ENCODE assay signal across 8 cellular contexts in genomic region chr6:53309059-53309896, GRCh38. TPM values are rescaled to one million over a fixed set of nuclear protein-coding genes. Genes with fewer than 3 reads are reported as not detected.
DNase-seq lines count a peak whose midpoint lies in the region; ATAC-seq and TF ChIP-seq lines count a peak whose summit lies in the region.
"Had no signal": no experiment of that assay in that cellular context is flagged by ENCODE, and none has a peak within 500 bp of the region (broad histone marks: within the 10 kb centered on the region; RNA-seq: fewer than 3 reads in every experiment).

No MANE protein-coding gene starts in this region.

- no peak overlapping the region for H3K4me3 ChIP-seq in Karpas-422 (ENCODE audit: low read length)
- H3K4me3 ChIP-seq in naive thymus-derived CD4-positive, alpha-beta T cell (ENCODE audit: low read length): no peak overlapping the region
- H3K4me3 ChIP-seq: skin epidermis had no signal

- no peak overlapping the region for H2AFZ ChIP-seq in Karpas-422 (ENCODE audit: low read length)

- CTCF ChIA-PET in naive thymus-derived CD4-positive, alpha-beta T cell (lab: Charles Lee): interaction anchor here (0.6 to 0.9 kb wide), 4 partner anchors 18 to 121 kb away, joined by 3 to 6 read pairs (median 3); no protein-coding TSS in a partner anchor
- CTCF ChIA-PET in Calu3 (lab: Charles Lee): no interaction called here

- no peaks in the 10 kb centered on the region for H3K9me2 ChIP-seq in Karpas-422 (replicated peaks; ENCODE audit: insufficient read depth, low read length)

- H4K20me1 ChIP-seq in Karpas-422 (ENCODE audit: insufficient read depth, low read depth, low read length): peaks cover 58% of the 10 kb centered on the region

- H3K27ac ChIP-seq in Karpas-422 (ENCODE audit: low read length): peak overlapping the region; percentile 69
- H3K27ac ChIP-seq in naive thymus-derived CD4-positive, alpha-beta T cell (ENCODE audit: low read depth, low read length): no peak overlapping the region

- H3K4me1 Mint-ChIP-seq in activated naive CD8-positive, alpha-beta T cell (ENCODE audit: low read depth): peaks cover 80% of the 10 kb centered on the region
- H3K4me1 Mint-ChIP-seq in naive thymus-derived CD4-positive, alpha-beta T cell: peaks cover 49 to 85% (median 80%) of the 10 kb centered on the region in 7 donors
- H3K4me1 Mint-ChIP-seq in Calu3 (ENCODE audit: low read depth, unreplicated experiment): peaks cover 8% of the 10 kb centered on the region

- no peaks in the 10 kb centered on the region for H3K27me3 ChIP-seq in Karpas-422 (ENCODE audit: low read length)
- H3K27me3 ChIP-seq in naive thymus-derived CD4-positive, alpha-beta T cell (ENCODE audit: control insufficient read depth in 2 of 2, insufficient read depth in 2 of 2, low read length in 2 of 2): no peaks in the 10 kb centered on the region

- 0 out of 2 replicates have a peak overlapping the region, but pooled peaks have one; percentile 9 for H3K9ac ChIP-seq in Karpas-422 (ENCODE audit: low read length)

- H3K27ac Mint-ChIP-seq in activated naive CD8-positive, alpha-beta T cell: peak overlapping the region; percentile 64
- peak overlapping the region in 8 of 9 donors; percentile 45 to 76 (median 62) for H3K27ac Mint-ChIP-seq in naive thymus-derived CD4-positive, alpha-beta T cell
- no peak overlapping the region for H3K27ac Mint-ChIP-seq in Calu3 (ENCODE audit: unreplicated experiment)

- H3K4me2 ChIP-seq in Karpas-422 (ENCODE audit: low read depth, low read length, poor library complexity, severe bottlenecking): no peak overlapping the region

- intact Hi-C loops in naive thymus-derived CD4-positive, alpha-beta T cell (cut with micrococcal nuclease): loop anchor here in 1 of 2 donors (10.0 kb wide), 1 partner anchor 176 kb away; no protein-coding TSS in a partner anchor
- intact Hi-C loops in Calu3 (cut with micrococcal nuclease; ENCODE audit: unreplicated experiment): no loop called here

- peaks cover 81% of the 10 kb centered on the region for H3K79me2 ChIP-seq in Karpas-422 (ENCODE audit: low read length)

- ATAC-seq in GM18502 (IDR thresholded peaks at IDR 0.05; ENCODE audit: poor library complexity, unreplicated experiment) (peak; percentile 72), GM21619 (IDR thresholded peaks at IDR 0.05; ENCODE audit: unreplicated experiment) (peak; percentile 71)
- peak; percentile 56 for ATAC-seq in naive thymus-derived CD4-positive, alpha-beta T cell

- no peaks in the 10 kb centered on the region for H3K27me3 Mint-ChIP-seq in activated naive CD8-positive, alpha-beta T cell
- H3K27me3 Mint-ChIP-seq in naive thymus-derived CD4-positive, alpha-beta T cell: no peaks in the 10 kb centered on the region
- H3K27me3 Mint-ChIP-seq in Calu3 (ENCODE audit: unreplicated experiment): no peaks in the 10 kb centered on the region

- BruUV-seq in Calu3 (replicated peaks; lab: Mats Ljungman, UMichigan): no TSS peak

- no peaks in the 10 kb centered on the region for H3K9me3 Mint-ChIP-seq in activated naive CD8-positive, alpha-beta T cell (ENCODE audit: low read depth)
- peaks cover 0 to 2% (median 0%) of the 10 kb centered on the region in 11 donors for H3K9me3 Mint-ChIP-seq in naive thymus-derived CD4-positive, alpha-beta T cell
- no peaks in the 10 kb centered on the region for H3K9me3 Mint-ChIP-seq in Calu3 (ENCODE audit: low read depth, unreplicated experiment)

- H3K4me1 ChIP-seq in Karpas-422 (ENCODE audit: low read length): peaks cover 66% of the 10 kb centered on the region
- H3K4me1 ChIP-seq in naive thymus-derived CD4-positive, alpha-beta T cell (ENCODE audit: control insufficient read depth in 2 of 2, insufficient read depth in 2 of 2, low read length in 2 of 2): peaks cover 40 to 77% of the 10 kb centered on the region in 2 donors

- DNase-seq in Karpas-422 (peak; percentile 49), Calu3 (no peak)
- peak in 1 of 9 donors; percentile 23 for DNase-seq in naive thymus-derived CD4-positive, alpha-beta T cell
- no peak for DNase-seq in stimulated activated CD4-positive, alpha-beta T cell treated with anti-CD3 and anti-CD28 coated beads, Interleukin-4, amount 100 ng/mL, for 4 hours

- no peaks in the 10 kb centered on the region for H3K9me3 ChIP-seq in Karpas-422 (ENCODE audit: low read length)
- H3K9me3 ChIP-seq in naive thymus-derived CD4-positive, alpha-beta T cell (ENCODE audit: control insufficient read depth in 2 of 3, low read length in 3 of 3): no peaks in the 10 kb centered on the region

- peak overlapping the region; percentile 42 for H3K4me3 Mint-ChIP-seq in activated naive CD8-positive, alpha-beta T cell
- peak overlapping the region in 6 of 10 donors; percentile 3 to 46 (median 18) for H3K4me3 Mint-ChIP-seq in naive thymus-derived CD4-positive, alpha-beta T cell
- H3K4me3 Mint-ChIP-seq in Calu3 (ENCODE audit: low read depth, unreplicated experiment): no peak overlapping the region

- H3K36me3 Mint-ChIP-seq in activated naive CD8-positive, alpha-beta T cell: no peaks in the 10 kb centered on the region
- H3K36me3 Mint-ChIP-seq in naive thymus-derived CD4-positive, alpha-beta T cell: peaks cover 0 to 15% (median 4%) of the 10 kb centered on the region in 5 donors
- no peaks in the 10 kb centered on the region for H3K36me3 Mint-ChIP-seq in Calu3 (ENCODE audit: insufficient read depth, unreplicated experiment)

- POLR2A ChIA-PET in naive thymus-derived CD4-positive, alpha-beta T cell (lab: Charles Lee): interaction anchor here (0.6 to 2.2 kb wide), 5 partner anchors 20 to 53 kb away, joined by 3 to 13 read pairs (median 3); partner anchors contain the start of gene ELOVL5

- no peak for TF ChIP-seq CTCF in Calu3 (IDR thresholded peaks at IDR 0.05; ENCODE audit: unreplicated experiment)

- H3K36me3 ChIP-seq in Karpas-422 (ENCODE audit: insufficient read depth, low read length): no peaks in the 10 kb centered on the region
- no peaks in the 10 kb centered on the region for H3K36me3 ChIP-seq in naive thymus-derived CD4-positive, alpha-beta T cell (ENCODE audit: control insufficient read depth in 2 of 3, insufficient read depth in 3 of 3, low read length in 3 of 3)

RNA-seq across cellular contexts. Expression of gene ELOVL5, which starts 39.5 kb away (rescaled TPM):
- total RNA-seq in Karpas-422 (2014; rRNA removed; shearing (Covaris generic); ENCODE audit: low replicate concordance): 37.9 and 82.7 TPM in 2 replicates
- total RNA-seq in naive thymus-derived CD4-positive, alpha-beta T cell: 100 to 1,000 TPM in 1 of 5 experiments, 10 to 100 TPM in 4; 49.7 to 124 (median 71.3) TPM
- polyA plus RNA-seq in naive thymus-derived CD4-positive, alpha-beta T cell: 10 to 100 TPM; 40.9 to 52.5 TPM
- total RNA-seq in Calu3 (2022): 95.7 and 114 TPM in 2 replicates
